ENCODE assay signal across 11 cellular contexts in genomic region chr2:54482725-54483124, GRCh38. TPM values are rescaled to one million over a fixed set of nuclear protein-coding genes. Genes with fewer than 3 reads are reported as not detected.
A peak's percentile ranks its signal among the peaks of the same experiment; 100 is the strongest.
DNase-seq lines count a peak whose midpoint lies in the region; ATAC-seq, FAIRE-seq and TF ChIP-seq lines count a peak whose summit lies in the region.
"Had no signal": no experiment of that assay in that cellular context is flagged by ENCODE, and none has a peak within 500 bp of the region (broad histone marks: within the 10 kb centered on the region; RNA-seq: fewer than 3 reads in every experiment).

No MANE protein-coding gene starts in this region.

- H3K4me2 ChIP-seq in GM23338 (no peak overlapping the region), astrocyte (ENCODE audit: low read length) (peak overlapping the region; percentile 78), smooth muscle cell (peak overlapping the region; percentile 70)

- H3K27me3 ChIP-seq in GM23338 (ENCODE audit: insufficient read depth) (no peaks in the 10 kb centered on the region), astrocyte (ENCODE audit: insufficient read depth, low read length) (no peaks in the 10 kb centered on the region), left ventricle myocardium inferior (ENCODE audit: low read depth) (no peaks in the 10 kb centered on the region), smooth muscle cell (ENCODE audit: low read depth) (no peaks in the 10 kb centered on the region)

- FAIRE-seq in astrocyte (lab: Jason Lieb, UNC) = peak; percentile 70

- no peak for DNase-seq in GM23338 (ENCODE audit: low spot score)
- DNase-seq in astrocyte (ENCODE audit: low read depth) = peak; percentile 88
- DNase-seq in left ventricle myocardium inferior = no peak
- peak; percentile 12 for DNase-seq in smooth muscle cell (lab: John Stamatoyannopoulos, UW; ENCODE audit: unreplicated experiment)
- no peak for DNase-seq in DMS114 treated with DMSO at 0.1 percent for 48 hours (lab: John Stamatoyannopoulos, UW; ENCODE audit: unreplicated experiment)
- DNase-seq in stimulated activated CD4-positive, alpha-beta T cell treated with anti-CD3 and anti-CD28 coated beads, Interleukin-4, amount 100 ng/mL, for 4 hours = no peak
- no peak for DNase-seq in activated CD8-positive, alpha-beta T cell treated with anti-CD3 and anti-CD28 coated beads, Interleukin-2, amount 10 ng/mL, durations not matched to agents 7 days and 5 days
- DNase-seq: H7, NCI-H1092 treated with DMSO at 0.1 percent for 48 hours had no signal

- WGBS in smooth muscle cell (ENCODE audit: low lambda C conversion rate) = 5% methylated on average over 5 of the region's 5 CpGs

- no peak overlapping the region for H3K4me3 ChIP-seq in GM23338
- H3K4me3 ChIP-seq in astrocyte (ENCODE audit: insufficient read depth, low read depth, low read length) = peak overlapping the region; percentile 35
- peak overlapping the region; percentile 30 for H3K4me3 ChIP-seq in left ventricle myocardium inferior
- peak overlapping the region; percentile 2 for H3K4me3 ChIP-seq in smooth muscle cell

- intact Hi-C loops in left ventricle myocardium inferior (cut with micrococcal nuclease) = no loop called here

- H3K36me3 Mint-ChIP-seq in GM23338 (ENCODE audit: low read depth) (peaks cover 29% of the 10 kb centered on the region), astrocyte (ENCODE audit: low read depth, unreplicated experiment) (peaks cover 12% of the 10 kb centered on the region)
- H3K36me3 Mint-ChIP-seq in activated CD8-positive, alpha-beta T cell treated with anti-CD3 and anti-CD28 coated beads, Interleukin-2, amount 10 ng/mL, durations not matched to agents 7 days and 5 days (ENCODE audit: low read depth) = no peaks in the 10 kb centered on the region

- H3K4me1 Mint-ChIP-seq in GM23338 (peaks cover 31% of the 10 kb centered on the region), astrocyte (ENCODE audit: low read depth, unreplicated experiment) (peaks cover 45% of the 10 kb centered on the region)
- no peaks in the 10 kb centered on the region for H3K4me1 Mint-ChIP-seq in activated CD8-positive, alpha-beta T cell treated with anti-CD3 and anti-CD28 coated beads, Interleukin-2, amount 10 ng/mL, durations not matched to agents 7 days and 5 days (ENCODE audit: low read depth)

- H3K9me2 ChIP-seq in GM23338 (ENCODE audit: insufficient read depth) = no peaks in the 10 kb centered on the region

- no peak overlapping the region for H3K4me3 Mint-ChIP-seq in GM23338
- H3K4me3 Mint-ChIP-seq in astrocyte (ENCODE audit: unreplicated experiment) = peak overlapping the region; percentile 40
- H3K4me3 Mint-ChIP-seq in activated CD8-positive, alpha-beta T cell treated with anti-CD3 and anti-CD28 coated beads, Interleukin-2, amount 10 ng/mL, durations not matched to agents 7 days and 5 days = no peak overlapping the region
- H3K4me3 Mint-ChIP-seq: central memory CD8-positive, alpha-beta T cell had no signal

- peaks cover 46% of the 10 kb centered on the region for H3K79me2 ChIP-seq in GM23338 (replicated peaks; ENCODE audit: insufficient read depth)
- H3K79me2 ChIP-seq in astrocyte (ENCODE audit: insufficient read depth, low read length) = peaks cover 82% of the 10 kb centered on the region
- peaks cover 78% of the 10 kb centered on the region for H3K79me2 ChIP-seq in smooth muscle cell (ENCODE audit: low read depth)

- peak overlapping the region; percentile 49 for H3K9ac ChIP-seq in astrocyte (ENCODE audit: low read length)
- peak overlapping the region; percentile 23 for H3K9ac ChIP-seq in smooth muscle cell (ENCODE audit: low read depth)

- H3F3A ChIP-seq in GM23338 (replicated peaks; ENCODE audit: low read depth) (no peaks in the 10 kb centered on the region), smooth muscle cell (ENCODE audit: low read depth) (peaks cover 22% of the 10 kb centered on the region)

- H3K27ac Mint-ChIP-seq in GM23338 (no peak overlapping the region; the same call in 1 of the 2 replicates), astrocyte (ENCODE audit: unreplicated experiment) (peak overlapping the region; percentile 86)
- H3K27ac Mint-ChIP-seq in activated CD8-positive, alpha-beta T cell treated with anti-CD3 and anti-CD28 coated beads, Interleukin-2, amount 10 ng/mL, durations not matched to agents 7 days and 5 days = no peak overlapping the region

- H3K9me3 Mint-ChIP-seq in GM23338 (peaks cover 14% of the 10 kb centered on the region), astrocyte (ENCODE audit: unreplicated experiment) (no peaks in the 10 kb centered on the region)
- H3K9me3 Mint-ChIP-seq in activated CD8-positive, alpha-beta T cell treated with anti-CD3 and anti-CD28 coated beads, Interleukin-2, amount 10 ng/mL, durations not matched to agents 7 days and 5 days (ENCODE audit: insufficient read depth) = peaks cover 8% of the 10 kb centered on the region
- H3K9me3 Mint-ChIP-seq: central memory CD8-positive, alpha-beta T cell had no signal

- TF ChIP-seq CTCF in GM23338 (conservative IDR thresholded peaks at IDR 0.05; ENCODE audit: low read depth in 2 of 2) (no peak), astrocyte (IDR thresholded peaks at IDR 0.05; ENCODE audit: insufficient read depth, low read depth, low read length) (no peak), left ventricle myocardium inferior (IDR thresholded peaks at IDR 0.05; ENCODE audit: borderline replicate concordance) (no peak), smooth muscle cell (IDR thresholded peaks at IDR 0.05; ENCODE audit: borderline replicate concordance, insufficient read depth, poor library complexity, severe bottlenecking) (no peak)

- H3K4me1 ChIP-seq in GM23338 (ENCODE audit: insufficient read depth) (0 out of 2 replicates have a peak, but pooled peaks cover 7% of the 10 kb centered on the region), astrocyte (ENCODE audit: insufficient read depth, low read length) (peaks cover 23% of the 10 kb centered on the region), left ventricle myocardium inferior (peaks cover 91% of the 10 kb centered on the region), smooth muscle cell (ENCODE audit: low read depth) (peaks cover 7% of the 10 kb centered on the region)

- H4K20me1 ChIP-seq in GM23338 (replicated peaks; ENCODE audit: insufficient read depth) = no peaks in the 10 kb centered on the region; the same call in 1 of the 2 replicates
- peaks cover 63% of the 10 kb centered on the region for H4K20me1 ChIP-seq in astrocyte (ENCODE audit: insufficient read depth, low read length)
- H4K20me1 ChIP-seq in smooth muscle cell (ENCODE audit: low read depth) = peaks cover 38% of the 10 kb centered on the region

- POLR2A ChIA-PET in activated CD8-positive, alpha-beta T cell treated with anti-CD3 and anti-CD28 coated beads, Interleukin-2, amount 10 ng/mL, durations not matched to agents 7 days and 5 days (lab: Charles Lee) = no interaction called here

- H2AFZ ChIP-seq in GM23338 = no peak overlapping the region
- H2AFZ ChIP-seq in astrocyte (ENCODE audit: low read depth, low read length) = no peak overlapping the region
- no peak overlapping the region for H2AFZ ChIP-seq in smooth muscle cell (ENCODE audit: low read depth)

- CTCF ChIA-PET in activated CD8-positive, alpha-beta T cell treated with anti-CD3 and anti-CD28 coated beads, Interleukin-2, amount 10 ng/mL, durations not matched to agents 7 days and 5 days (lab: Charles Lee) = no interaction called here

- peaks cover 5% of the 10 kb centered on the region for H3K27me3 Mint-ChIP-seq in GM23338 (ENCODE audit: insufficient read depth, low read depth, poor library complexity)
- H3K27me3 Mint-ChIP-seq in astrocyte (ENCODE audit: low read depth, unreplicated experiment) = no peaks in the 10 kb centered on the region
- H3K27me3 Mint-ChIP-seq in activated CD8-positive, alpha-beta T cell treated with anti-CD3 and anti-CD28 coated beads, Interleukin-2, amount 10 ng/mL, durations not matched to agents 7 days and 5 days (ENCODE audit: low read depth) = peaks cover 3% of the 10 kb centered on the region
- H3K27me3 Mint-ChIP-seq: central memory CD8-positive, alpha-beta T cell had no signal

- ATAC-seq in GM23338 (peak; percentile 31; the same call in 2 of the 3 replicates), HG02610 (IDR thresholded peaks at IDR 0.05; ENCODE audit: unreplicated experiment) (no peak)
- no peak for ATAC-seq in activated CD8-positive, alpha-beta T cell treated with anti-CD3 and anti-CD28 coated beads, Interleukin-2, amount 10 ng/mL, durations not matched to agents 7 days and 5 days

- no peaks in the 10 kb centered on the region for H3K9me3 ChIP-seq in astrocyte (ENCODE audit: insufficient read depth, low read depth, low read length)
- H3K9me3 ChIP-seq in left ventricle myocardium inferior (replicated peaks) = peaks cover 10% of the 10 kb centered on the region
- no peaks in the 10 kb centered on the region for H3K9me3 ChIP-seq in smooth muscle cell (replicated peaks; ENCODE audit: low read depth)

- no peak overlapping the region for H3K27ac ChIP-seq in GM23338 (ENCODE audit: low read depth)
- H3K27ac ChIP-seq in astrocyte (ENCODE audit: low read depth, low read length) = peak overlapping the region; percentile 72
- peak overlapping the region; percentile 77 for H3K27ac ChIP-seq in left ventricle myocardium inferior (replicated peaks)
- peak overlapping the region; percentile 85 for H3K27ac ChIP-seq in smooth muscle cell (ENCODE audit: low read depth)

- 0 out of 2 replicates have a peak, but pooled peaks cover 6% of the 10 kb centered on the region for H3K36me3 ChIP-seq in GM23338 (ENCODE audit: insufficient read depth)
- H3K36me3 ChIP-seq in astrocyte (ENCODE audit: insufficient read depth, low read length) = no peaks in the 10 kb centered on the region
- peaks cover 3% of the 10 kb centered on the region for H3K36me3 ChIP-seq in left ventricle myocardium inferior
- H3K36me3 ChIP-seq in smooth muscle cell (ENCODE audit: low read depth) = no peaks in the 10 kb centered on the region

TF ChIP-seq in GM23338, 12 proteins besides CTCF, POLR2A, EP300 and RAD21 (continues in another document):
- no peak for TF ChIP-seq EZH2phosphoT487 (IDR thresholded peaks at IDR 0.05; ENCODE audit: unreplicated experiment)
- TF ChIP-seq NANOG (IDR thresholded peaks at IDR 0.05; ENCODE audit: borderline replicate concordance) = no peak

RNA-seq across cellular contexts. Expression of gene SPTBN1, which starts 26.6 kb away (rescaled TPM):
- total RNA-seq in GM23338 (2014; rRNA removed; shearing (Covaris generic)) = 189 and 204 TPM in 2 replicates
- polyA plus RNA-seq in GM23338 (2016; fragmentation: Nextera tagmentation; extraction: Ambion mirVana) (58.1 and 59.1 TPM in 2 replicates), smooth muscle cell (76.3 and 78.7 TPM in 2 replicates)
- total RNA-seq in astrocyte (277 and 311 TPM in 2 replicates), left ventricle myocardium inferior (484 TPM), smooth muscle cell (186 and 215 TPM in 2 replicates)
- total RNA-seq in activated CD8-positive, alpha-beta T cell treated with anti-CD3 and anti-CD28 coated beads, Interleukin-2, amount 10 ng/mL, durations not matched to agents 7 days and 5 days = 100 to 1,000 TPM; 140 to 147 TPM

Comparison
In these comparisons a context has a peak if more than half of its experiments do, and no peak if none do; other contexts are left out.
1. DNase-seq: peak in astrocyte (single experiment) and smooth muscle cell (single experiment); none in GM23338 (single experiment), left ventricle myocardium inferior (single experiment), DMS114 treated with DMSO at 0.1 percent for 48 hours (single experiment), stimulated activated CD4-positive, alpha-beta T cell treated with anti-CD3 and anti-CD28 coated beads, Interleukin-4, amount 100 ng/mL, for 4 hours (0 of 2) and activated CD8-positive, alpha-beta T cell treated with anti-CD3 and anti-CD28 coated beads, Interleukin-2, amount 10 ng/mL, durations not matched to agents 7 days and 5 days (single experiment).